ENCODE assay signal across 9 cellular contexts in the genomic region with DNA sequence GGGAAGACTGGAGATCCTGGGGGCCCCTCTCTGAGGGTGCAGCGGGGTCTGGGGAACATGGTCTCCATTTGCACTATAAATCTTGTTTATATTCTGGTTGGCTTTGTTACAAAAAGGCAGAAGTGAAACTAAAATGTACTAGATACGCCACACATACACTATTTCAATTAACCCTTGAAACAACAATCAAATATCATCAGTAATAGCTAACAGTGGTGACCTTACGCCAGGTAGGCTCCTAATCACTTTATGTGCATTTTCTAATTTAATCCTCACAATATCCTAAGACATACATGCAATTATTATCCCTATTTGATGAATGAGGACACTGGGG. TPM values are rescaled to one million over a fixed set of nuclear protein-coding genes. Genes with fewer than 3 reads are reported as not detected.
DNase-seq lines count a peak whose midpoint lies in the region; ATAC-seq, FAIRE-seq and TF ChIP-seq lines count a peak whose summit lies in the region.
"Had no signal": no experiment of that assay in that cellular context is flagged by ENCODE, and none has a peak within 500 bp of the region (broad histone marks: within the 10 kb centered on the region; RNA-seq: fewer than 3 reads in every experiment).

No MANE protein-coding gene starts in this region.

- H3K27ac ChIP-seq in SU-DHL-6 (ENCODE audit: low read depth, low read length) (no peak overlapping the region), psoas muscle (no peak overlapping the region), testis (no peak overlapping the region)
- H3K27ac ChIP-seq: VCaP had no signal

- no peaks in the 10 kb centered on the region for H3K79me2 ChIP-seq in SU-DHL-6 (ENCODE audit: insufficient read depth, low read length)

- WGBS in psoas muscle, 3 donors: 76 to 79% (median 79%) methylated on average over 3 of the region's 3 CpGs
- 76 to 85% methylated on average over 3 of the region's 3 CpGs for WGBS in testis, 2 donors

- no peaks in the 10 kb centered on the region for H3K9me2 ChIP-seq in SU-DHL-6 (replicated peaks; ENCODE audit: insufficient read depth, low read length)

- peak; percentile 76 for FAIRE-seq in GM19239 (lab: Jason Lieb, UNC)

- H3K4me2 ChIP-seq in SU-DHL-6 (ENCODE audit: low read depth, low read length, poor library complexity, severe bottlenecking): peak overlapping the region; percentile 61

- ATAC-seq in HG02884 (IDR thresholded peaks at IDR 0.05; ENCODE audit: unreplicated experiment): peak; percentile 36
- no peak for ATAC-seq in psoas muscle

- intact Hi-C loops in psoas muscle (cut with DNase I): no loop called here
- intact Hi-C loops in testis (cut with DNase I; ENCODE audit: low total_unique reads): no loop called here

- no peaks in the 10 kb centered on the region for H3F3A ChIP-seq in SU-DHL-6 (ENCODE audit: insufficient read depth)

- TF ChIP-seq CTCF in SU-DHL-6 (IDR thresholded peaks at IDR 0.05; ENCODE audit: insufficient read depth, low read length, poor library complexity, severe bottlenecking): no peak
- TF ChIP-seq CTCF in psoas muscle (IDR thresholded peaks at IDR 0.05): no peak
- no peak for TF ChIP-seq CTCF in testis (IDR thresholded peaks at IDR 0.05)

- no peaks in the 10 kb centered on the region for H3K36me3 ChIP-seq in SU-DHL-6 (ENCODE audit: low read length)
- no peaks in the 10 kb centered on the region for H3K36me3 ChIP-seq in psoas muscle (ENCODE audit: insufficient read depth in 1 of 2, low read depth in 1 of 2)
- H3K36me3 ChIP-seq in testis (ENCODE audit: low read depth, missing control alignments): no peaks in the 10 kb centered on the region

- no peaks in the 10 kb centered on the region for H3K9me3 ChIP-seq in SU-DHL-6 (ENCODE audit: insufficient read depth, low read length)
- no peaks in the 10 kb centered on the region for H3K9me3 ChIP-seq in psoas muscle
- no peaks in the 10 kb centered on the region for H3K9me3 ChIP-seq in testis

- no peaks in the 10 kb centered on the region for H4K20me1 ChIP-seq in SU-DHL-6 (ENCODE audit: low read depth, low read length)

- no peak for TF ChIP-seq POLR2A in testis (IDR thresholded peaks at IDR 0.05)

- H3K4me3 ChIP-seq in SU-DHL-6 (ENCODE audit: insufficient read depth, low read length, poor library complexity, severe bottlenecking): peak overlapping the region; percentile 34
- H3K4me3 ChIP-seq in psoas muscle: peak overlapping the region; percentile 15
- H3K4me3 ChIP-seq in testis: no peak overlapping the region

- H3K4me1 ChIP-seq in psoas muscle (no peaks in the 10 kb centered on the region), testis (no peaks in the 10 kb centered on the region)

- H3K27me3 ChIP-seq in SU-DHL-6 (ENCODE audit: low read length) (no peaks in the 10 kb centered on the region), psoas muscle (ENCODE audit: insufficient read depth in 3 of 3, low read length in 2 of 3) (no peaks in the 10 kb centered on the region), testis (no peaks in the 10 kb centered on the region)

- DNase-seq in GM19239 (ENCODE audit: insufficient read length, low spot score) (no peak), psoas muscle (no peak), testis (no peak), T1000 (lab: John Stamatoyannopoulos, UW) (no peak), superior temporal gyrus (ENCODE audit: extremely low spot score) (no peak)
- DNase-seq: foreskin fibroblast had no signal

- 0 out of 2 replicates have a peak overlapping the region, but pooled peaks have one; percentile 26 for H3K9ac ChIP-seq in SU-DHL-6 (ENCODE audit: low read length)

- peak overlapping the region; percentile 89 for H2AFZ ChIP-seq in SU-DHL-6 (ENCODE audit: low read depth, low read length, severe bottlenecking)

RNA-seq across cellular contexts. Expression of a gene that starts 35.1 kb away (rescaled TPM):
- total RNA-seq in psoas muscle (1 to 10 TPM; 2.1 to 5.4 (median 4.2) TPM), testis (10 to 100 TPM in 1 of 2 donors, 1 to 10 TPM in 1; 9.8 to 13.1 TPM)
- polyA plus RNA-seq in psoas muscle (1 to 10 TPM; 1.6 to 1.7 (median 1.6) TPM), testis (ENCODE audit: insufficient read depth, low read depth, low replicate concordance) (8.6 TPM)

Comparison
In these comparisons a context has a peak if more than half of its experiments do, and no peak if none do; other contexts are left out.
1. H3K4me3 ChIP-seq: peak in SU-DHL-6 (single experiment) and psoas muscle (single experiment); none in testis (0 of 2).